In the genomic region with DNA sequence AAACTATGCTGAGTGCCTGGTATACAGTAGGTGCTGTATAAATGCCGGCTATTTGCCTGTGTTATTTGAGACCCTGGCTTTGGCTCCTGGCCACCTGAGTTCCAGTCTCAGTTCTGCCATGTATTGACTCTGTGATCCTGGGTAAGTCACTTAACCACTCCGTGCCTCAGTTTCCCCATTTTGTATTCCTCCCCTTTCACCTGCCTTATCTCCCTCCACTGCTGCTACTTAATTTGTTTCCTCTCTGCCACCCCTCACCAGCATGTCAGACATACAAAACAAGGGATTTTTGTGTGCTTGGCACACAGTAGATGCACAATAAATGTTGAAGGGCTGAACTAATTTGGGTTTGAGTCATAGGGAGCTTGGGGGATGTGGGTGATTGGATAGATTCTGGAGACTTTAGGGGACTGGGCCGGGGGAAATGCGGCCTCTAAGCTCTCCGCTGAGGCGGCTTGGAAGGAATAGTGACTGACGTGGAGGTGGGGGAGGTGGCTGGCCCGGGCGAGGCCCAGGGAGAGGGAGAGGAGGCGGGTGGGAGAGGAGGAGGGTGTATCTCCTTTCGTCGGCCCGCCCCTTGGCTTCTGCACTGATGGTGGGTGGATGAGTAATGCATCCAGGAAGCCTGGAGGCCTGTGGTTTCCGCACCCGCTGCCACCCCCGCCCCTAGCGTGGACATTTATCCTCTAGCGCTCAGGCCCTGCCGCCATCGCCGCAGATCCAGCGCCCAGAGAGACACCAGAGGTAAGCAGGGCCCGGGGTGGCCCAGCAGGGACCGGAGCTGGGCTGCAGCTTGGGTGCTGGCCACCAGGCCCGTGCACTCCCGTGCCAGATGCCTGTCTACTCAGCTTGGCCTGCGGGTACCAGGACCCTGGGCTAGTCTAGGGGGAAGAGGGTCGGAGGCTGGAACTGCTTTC, we compare ENCODE assay signal across 8 cellular contexts. TPM values are rescaled to one million over a fixed set of nuclear protein-coding genes. Genes with fewer than 3 reads are reported as not detected.
DNase-seq lines count a peak whose midpoint lies in the region; ATAC-seq, FAIRE-seq and TF ChIP-seq lines count a peak whose summit lies in the region.

A gene (plus strand): TSS at position 706 of the 917 bp plus-strand sequence. CDS start 980 bp downstream, outside the sequence.

- peak within 1 kb of the TSS; percentile 65 for H3K9ac ChIP-seq in HUES64 (ENCODE audit: low read depth, low read length)

- H3K27ac Mint-ChIP-seq in T-helper 1 cell treated with Interleukin-12 subunit alpha and Interleukin-12 subunit beta and Interleukin-4 antibody, amounts not matched to agents 30 μg/mL and 1 μg/mL, for 36 hours = peak within 1 kb of the TSS; percentile 80

- no peak within 1 kb of the TSS for H3K27ac ChIP-seq in HUES64 (ENCODE audit: low read depth, low read length)
- H3K27ac ChIP-seq in right atrium auricular region = peak within 1 kb of the TSS; percentile 67 to 75

- peaks cover 35% of the 10 kb centered on the region for H3K4me1 Mint-ChIP-seq in T-helper 1 cell treated with Interleukin-12 subunit alpha and Interleukin-12 subunit beta and Interleukin-4 antibody, amounts not matched to agents 30 μg/mL and 1 μg/mL, for 36 hours (ENCODE audit: low read depth)

- no peak for TF ChIP-seq CTCF in right atrium auricular region (IDR thresholded peaks at IDR 0.05)

- H3K4me1 ChIP-seq in HUES64 (ENCODE audit: insufficient read depth, low read length) (no peaks in the 10 kb centered on the region), right atrium auricular region (no peaks in the 10 kb centered on the region)

- H3K4me3 ChIP-seq in HUES64 (ENCODE audit: low read length) = peak within 1 kb of the TSS; percentile 64
- peak within 1 kb of the TSS; percentile 35 to 48 for H3K4me3 ChIP-seq in right atrium auricular region

- ATAC-seq in GM21515 (IDR thresholded peaks at IDR 0.05; ENCODE audit: unreplicated experiment) = peak; percentile 88

- H3K9me3 ChIP-seq in HUES64 (ENCODE audit: insufficient read depth, low read depth, low read length) (no peaks in the 10 kb centered on the region), right atrium auricular region (no peaks in the 10 kb centered on the region)

- H3K9me3 Mint-ChIP-seq in T-helper 1 cell treated with Interleukin-12 subunit alpha and Interleukin-12 subunit beta and Interleukin-4 antibody, amounts not matched to agents 30 μg/mL and 1 μg/mL, for 36 hours = no peaks in the 10 kb centered on the region

- peak within 1 kb of the TSS; percentile 78 for H3K4me3 Mint-ChIP-seq in T-helper 1 cell treated with Interleukin-12 subunit alpha and Interleukin-12 subunit beta and Interleukin-4 antibody, amounts not matched to agents 30 μg/mL and 1 μg/mL, for 36 hours

- peaks cover 13% of the 10 kb centered on the region for H3K36me3 Mint-ChIP-seq in T-helper 1 cell treated with Interleukin-12 subunit alpha and Interleukin-12 subunit beta and Interleukin-4 antibody, amounts not matched to agents 30 μg/mL and 1 μg/mL, for 36 hours (ENCODE audit: low read depth)

- H3K27me3 ChIP-seq in HUES64 (ENCODE audit: insufficient read depth, low read length) = no peaks in the 10 kb centered on the region
- H3K27me3 ChIP-seq in right atrium auricular region = no peaks in the 10 kb centered on the region

- WGBS in HUES64 = 6% methylated on average over 25 of the region's 28 CpGs

- H3K36me3 ChIP-seq in HUES64 (ENCODE audit: insufficient read depth, low read length) = peaks cover 4% of the 10 kb centered on the region; the same call in 1 of the 2 replicates
- H3K36me3 ChIP-seq in right atrium auricular region = no peaks in the 10 kb centered on the region

- DNase-seq in COLO668 (lab: John Stamatoyannopoulos, UW; ENCODE audit: unreplicated experiment) (peak; percentile 77), amygdala (lab: John Stamatoyannopoulos, UW) (peak in 37 of 56 donors; percentile 3 to 61 (median 26)), right atrium auricular region (ENCODE audit: low spot score) (peak; percentile 91), pulmonary artery endothelial cell (ENCODE audit: low read depth, low spot score) (peak; percentile 75), urothelium cell line (ENCODE audit: low spot score) (peak; percentile 93)

- H3K27me3 Mint-ChIP-seq in T-helper 1 cell treated with Interleukin-12 subunit alpha and Interleukin-12 subunit beta and Interleukin-4 antibody, amounts not matched to agents 30 μg/mL and 1 μg/mL, for 36 hours (ENCODE audit: low read depth) = no peaks in the 10 kb centered on the region

- peak; percentile 17 for FAIRE-seq in urothelium cell line (lab: Jason Lieb, UNC)

RNA-seq across cellular contexts. Expression of the gene that starts here (rescaled TPM):
- 50.8 TPM for polyA plus RNA-seq in HUES64 (2013, experiment 1 of 2)
- polyA plus RNA-seq in HUES64 (2013, experiment 2 of 2) = 62.1 TPM
- 100 to 1,000 TPM; 218 to 823 TPM for total RNA-seq in right atrium auricular region
- total RNA-seq in pulmonary artery endothelial cell = 48.8 and 52.0 TPM in 2 replicates

Comparison
In these comparisons a context has a peak if more than half of its experiments do, and no peak if none do; other contexts are left out.
1. DNase-seq: peak in every context shown above with its lines; median percentile 93 in urothelium cell line; 91 in right atrium auricular region; 77 in COLO668; 75 in pulmonary artery endothelial cell; 26 in amygdala.